Comparison of ENCODE assay signal across 1 cellular context in the genomic region with DNA sequence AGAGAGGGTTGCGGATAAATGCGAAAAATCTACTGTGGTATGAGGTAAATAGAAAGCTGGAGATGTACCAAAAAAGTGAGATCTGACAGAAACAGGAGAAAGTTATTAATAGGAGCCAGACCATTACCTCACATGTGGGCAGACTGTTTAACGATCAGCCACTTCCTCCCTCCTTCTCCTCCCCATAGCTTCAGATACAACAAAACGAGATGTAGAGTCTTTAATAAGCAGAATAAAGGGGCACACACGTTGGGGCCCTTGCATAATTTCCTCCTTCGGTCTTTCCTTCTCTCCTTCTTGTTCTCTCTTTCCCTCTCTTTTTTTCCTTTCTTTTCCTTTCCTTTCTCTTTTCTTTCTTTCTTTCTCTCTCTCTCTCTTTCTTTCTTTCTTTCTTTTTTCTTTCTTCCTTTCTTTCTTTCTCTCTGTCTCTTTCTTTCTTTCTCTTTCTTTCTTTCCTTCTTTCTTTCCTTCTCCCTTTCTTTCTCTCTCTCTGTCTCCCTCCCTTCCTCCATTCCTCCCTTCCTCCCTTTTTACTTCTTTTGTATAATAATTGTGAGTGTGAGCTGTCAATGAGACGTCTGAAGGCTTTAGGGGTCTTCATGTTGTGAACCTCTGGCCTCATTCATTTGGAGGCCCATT.
TF ChIP-seq lines count a peak whose summit lies in the region.

No MANE protein-coding gene starts in this region.

TF ChIP-seq in K562, 482 proteins besides CTCF, POLR2A, EP300 and RAD21 (continued from another document and continues in another):
- TF ChIP-seq POLR3G (IDR thresholded peaks at IDR 0.05; ENCODE audit: extremely low read depth, insufficient read length, insufficient replicate concordance): no peak
- no peak for TF ChIP-seq ZC3H4 (CRISPR knock-in tag; IDR thresholded peaks at IDR 0.05; ENCODE audit: borderline replicate concordance)
- TF ChIP-seq ZNF232 (CRISPR knock-in tag; IDR thresholded peaks at IDR 0.05): no peak
- TF ChIP-seq NCOR1 (IDR thresholded peaks at IDR 0.05): peak; percentile 12; the same call in 1 of the 2 replicates
- 0 out of 2 replicates have a peak, but pooled peaks have one; percentile 7 for TF ChIP-seq JUND (IDR thresholded peaks at IDR 0.05; ENCODE audit: borderline replicate concordance, low read depth, low read length)
- no peak for TF ChIP-seq JUND (tag; IDR thresholded peaks at IDR 0.05; ENCODE audit: borderline replicate concordance, low read depth, low read length)
- TF ChIP-seq HDAC3 (IDR thresholded peaks at IDR 0.05; ENCODE audit: borderline replicate concordance, partially characterized antibody): no peak
- TF ChIP-seq TAL1 (IDR thresholded peaks at IDR 0.05): no peak
- 0 out of 2 replicates have a peak, but pooled peaks have one; percentile 63 for TF ChIP-seq MEF2D (tag; conservative IDR thresholded peaks at IDR 0.05; ENCODE audit: low read depth)
- TF ChIP-seq, protein P1, sequence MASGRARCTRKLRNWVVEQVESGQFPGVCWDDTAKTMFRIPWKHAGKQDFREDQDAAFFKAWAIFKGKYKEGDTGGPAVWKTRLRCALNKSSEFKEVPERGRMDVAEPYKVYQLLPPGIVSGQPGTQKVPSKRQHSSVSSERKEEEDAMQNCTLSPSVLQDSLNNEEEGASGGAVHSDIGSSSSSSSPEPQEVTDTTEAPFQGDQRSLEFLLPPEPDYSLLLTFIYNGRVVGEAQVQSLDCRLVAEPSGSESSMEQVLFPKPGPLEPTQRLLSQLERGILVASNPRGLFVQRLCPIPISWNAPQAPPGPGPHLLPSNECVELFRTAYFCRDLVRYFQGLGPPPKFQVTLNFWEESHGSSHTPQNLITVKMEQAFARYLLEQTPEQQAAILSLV (tag; IDR thresholded peaks at IDR 0.05): no peak
- peak; percentile 70; the same call in 1 of the 2 replicates for TF ChIP-seq SMAD4 (CRISPR knock-in tag; conservative IDR thresholded peaks at IDR 0.05)
- no peak for TF ChIP-seq ETS2 (tag; IDR thresholded peaks at IDR 0.05; ENCODE audit: borderline replicate concordance, poor library complexity, severe bottlenecking)
- no peak for TF ChIP-seq EWSR1 (IDR thresholded peaks at IDR 0.05; ENCODE audit: borderline replicate concordance, low read depth, partially characterized antibody)
- TF ChIP-seq ZNF23 (CRISPR knock-in tag; IDR thresholded peaks at IDR 0.05): no peak
- 0 out of 2 replicates have a peak, but pooled peaks have one; percentile 40 for TF ChIP-seq TOE1 (IDR thresholded peaks at IDR 0.05; ENCODE audit: borderline replicate concordance)
- no peak for TF ChIP-seq TOE1 (CRISPR knock-in tag; IDR thresholded peaks at IDR 0.05; ENCODE audit: borderline replicate concordance, low read depth)
- no peak for TF ChIP-seq ARHGAP35 (IDR thresholded peaks at IDR 0.05; ENCODE audit: partially characterized antibody)
- TF ChIP-seq MEF2A (IDR thresholded peaks at IDR 0.05; ENCODE audit: control insufficient read depth, low read depth, low read length): peak; percentile 63; the same call in 1 of the 2 replicates
- TF ChIP-seq, protein P2, sequence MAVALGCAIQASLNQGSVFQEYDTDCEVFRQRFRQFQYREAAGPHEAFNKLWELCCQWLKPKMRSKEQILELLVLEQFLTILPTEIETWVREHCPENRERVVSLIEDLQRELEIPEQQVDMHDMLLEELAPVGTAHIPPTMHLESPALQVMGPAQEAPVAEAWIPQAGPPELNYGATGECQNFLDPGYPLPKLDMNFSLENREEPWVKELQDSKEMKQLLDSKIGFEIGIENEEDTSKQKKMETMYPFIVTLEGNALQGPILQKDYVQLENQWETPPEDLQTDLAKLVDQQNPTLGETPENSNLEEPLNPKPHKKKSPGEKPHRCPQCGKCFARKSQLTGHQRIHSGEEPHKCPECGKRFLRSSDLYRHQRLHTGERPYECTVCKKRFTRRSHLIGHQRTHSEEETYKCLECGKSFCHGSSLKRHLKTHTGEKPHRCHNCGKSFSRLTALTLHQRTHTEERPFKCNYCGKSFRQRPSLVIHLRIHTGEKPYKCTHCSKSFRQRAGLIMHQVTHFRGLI (CRISPR knock-in tag; IDR thresholded peaks at IDR 0.05): no peak
- TF ChIP-seq CHD1 (IDR thresholded peaks at IDR 0.05; ENCODE audit: low read length): no peak
- TF ChIP-seq SRSF3 (IDR thresholded peaks at IDR 0.05; ENCODE audit: insufficient read depth, low read length): no peak
- TF ChIP-seq TRIM24 (IDR thresholded peaks at IDR 0.05): peak; percentile 49 to 50; a peak in 1 of 4 replicates
- TF ChIP-seq RBFOX2 (IDR thresholded peaks at IDR 0.05; ENCODE audit: low read depth, low read length): no peak
- TF ChIP-seq, protein P3, sequence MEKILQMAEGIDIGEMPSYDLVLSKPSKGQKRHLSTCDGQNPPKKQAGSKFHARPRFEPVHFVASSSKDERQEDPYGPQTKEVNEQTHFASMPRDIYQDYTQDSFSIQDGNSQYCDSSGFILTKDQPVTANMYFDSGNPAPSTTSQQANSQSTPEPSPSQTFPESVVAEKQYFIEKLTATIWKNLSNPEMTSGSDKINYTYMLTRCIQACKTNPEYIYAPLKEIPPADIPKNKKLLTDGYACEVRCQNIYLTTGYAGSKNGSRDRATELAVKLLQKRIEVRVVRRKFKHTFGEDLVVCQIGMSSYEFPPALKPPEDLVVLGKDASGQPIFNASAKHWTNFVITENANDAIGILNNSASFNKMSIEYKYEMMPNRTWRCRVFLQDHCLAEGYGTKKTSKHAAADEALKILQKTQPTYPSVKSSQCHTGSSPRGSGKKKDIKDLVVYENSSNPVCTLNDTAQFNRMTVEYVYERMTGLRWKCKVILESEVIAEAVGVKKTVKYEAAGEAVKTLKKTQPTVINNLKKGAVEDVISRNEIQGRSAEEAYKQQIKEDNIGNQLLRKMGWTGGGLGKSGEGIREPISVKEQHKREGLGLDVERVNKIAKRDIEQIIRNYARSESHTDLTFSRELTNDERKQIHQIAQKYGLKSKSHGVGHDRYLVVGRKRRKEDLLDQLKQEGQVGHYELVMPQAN (IDR thresholded peaks at IDR 0.05; ENCODE audit: borderline replicate concordance): no peak
- TF ChIP-seq ZNF75A (CRISPR knock-in tag; IDR thresholded peaks at IDR 0.05): no peak
- no peak for TF ChIP-seq KDM1A (IDR thresholded peaks at IDR 0.05)
- TF ChIP-seq, protein P4, sequence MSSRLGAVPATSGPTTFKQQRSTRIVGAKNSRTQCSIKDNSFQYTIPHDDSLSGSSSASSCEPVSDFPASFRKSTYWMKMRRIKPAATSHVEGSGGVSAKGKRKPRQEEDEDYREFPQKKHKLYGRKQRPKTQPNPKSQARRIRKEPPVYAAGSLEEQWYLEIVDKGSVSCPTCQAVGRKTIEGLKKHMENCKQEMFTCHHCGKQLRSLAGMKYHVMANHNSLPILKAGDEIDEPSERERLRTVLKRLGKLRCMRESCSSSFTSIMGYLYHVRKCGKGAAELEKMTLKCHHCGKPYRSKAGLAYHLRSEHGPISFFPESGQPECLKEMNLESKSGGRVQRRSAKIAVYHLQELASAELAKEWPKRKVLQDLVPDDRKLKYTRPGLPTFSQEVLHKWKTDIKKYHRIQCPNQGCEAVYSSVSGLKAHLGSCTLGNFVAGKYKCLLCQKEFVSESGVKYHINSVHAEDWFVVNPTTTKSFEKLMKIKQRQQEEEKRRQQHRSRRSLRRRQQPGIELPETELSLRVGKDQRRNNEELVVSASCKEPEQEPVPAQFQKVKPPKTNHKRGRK (tag; IDR thresholded peaks at IDR 0.05): peak; percentile 98
- no peak for TF ChIP-seq ZNF253 (CRISPR knock-in tag; conservative IDR thresholded peaks at IDR 0.05)
- no peak for TF ChIP-seq SMC3 (conservative IDR thresholded peaks at IDR 0.05; ENCODE audit: insufficient read depth, low read depth, low read length)
- TF ChIP-seq, protein P5, sequence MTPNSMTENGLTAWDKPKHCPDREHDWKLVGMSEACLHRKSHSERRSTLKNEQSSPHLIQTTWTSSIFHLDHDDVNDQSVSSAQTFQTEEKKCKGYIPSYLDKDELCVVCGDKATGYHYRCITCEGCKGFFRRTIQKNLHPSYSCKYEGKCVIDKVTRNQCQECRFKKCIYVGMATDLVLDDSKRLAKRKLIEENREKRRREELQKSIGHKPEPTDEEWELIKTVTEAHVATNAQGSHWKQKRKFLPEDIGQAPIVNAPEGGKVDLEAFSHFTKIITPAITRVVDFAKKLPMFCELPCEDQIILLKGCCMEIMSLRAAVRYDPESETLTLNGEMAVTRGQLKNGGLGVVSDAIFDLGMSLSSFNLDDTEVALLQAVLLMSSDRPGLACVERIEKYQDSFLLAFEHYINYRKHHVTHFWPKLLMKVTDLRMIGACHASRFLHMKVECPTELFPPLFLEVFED (CRISPR knock-in tag; conservative IDR thresholded peaks at IDR 0.05): 0 out of 2 replicates have a peak, but pooled peaks have one; percentile 54
- peak; percentile 35; the same call in 1 of the 2 replicates for TF ChIP-seq CC2D1A (IDR thresholded peaks at IDR 0.05)
- TF ChIP-seq, protein P6, sequence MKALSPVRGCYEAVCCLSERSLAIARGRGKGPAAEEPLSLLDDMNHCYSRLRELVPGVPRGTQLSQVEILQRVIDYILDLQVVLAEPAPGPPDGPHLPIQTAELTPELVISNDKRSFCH (CRISPR knock-in tag; IDR thresholded peaks at IDR 0.05): no peak
- TF ChIP-seq, protein P6 (tag; IDR thresholded peaks at IDR 0.05): no peak
- TF ChIP-seq GABPA (tag; conservative IDR thresholded peaks at IDR 0.05; ENCODE audit: low read depth): no peak
- TF ChIP-seq ZNF212 (CRISPR knock-in tag; IDR thresholded peaks at IDR 0.05): no peak
- no peak for TF ChIP-seq ELF4 (CRISPR knock-in tag; IDR thresholded peaks at IDR 0.05)
- TF ChIP-seq ZFPM2 (CRISPR knock-in tag; IDR thresholded peaks at IDR 0.05): no peak
- no peak for TF ChIP-seq DMBX1 (CRISPR knock-in tag; IDR thresholded peaks at IDR 0.05; ENCODE audit: borderline replicate concordance)
- TF ChIP-seq NR3C1 (CRISPR knock-in tag; IDR thresholded peaks at IDR 0.05): no peak
- 0 out of 2 replicates have a peak, but pooled peaks have one; percentile 27 for TF ChIP-seq NBN (IDR thresholded peaks at IDR 0.05; ENCODE audit: low read depth)
- no peak for TF ChIP-seq SUPT5H (IDR thresholded peaks at IDR 0.05)
- no peak for TF ChIP-seq ZNF12 (CRISPR knock-in tag; IDR thresholded peaks at IDR 0.05)
- no peak for TF ChIP-seq YBX1 (IDR thresholded peaks at IDR 0.05)
- TF ChIP-seq ZNF76 (CRISPR knock-in tag; IDR thresholded peaks at IDR 0.05; ENCODE audit: borderline replicate concordance): no peak
- TF ChIP-seq HEY1 (CRISPR knock-in tag; IDR thresholded peaks at IDR 0.05; ENCODE audit: borderline replicate concordance): no peak
- no peak for TF ChIP-seq ZNF408 (CRISPR knock-in tag; IDR thresholded peaks at IDR 0.05; ENCODE audit: low read depth)
- TF ChIP-seq PRPF4 (IDR thresholded peaks at IDR 0.05; ENCODE audit: insufficient read depth, low read depth, low read length, poor library complexity, severe bottlenecking): no peak
- TF ChIP-seq POLR2G (IDR thresholded peaks at IDR 0.05; ENCODE audit: low read depth, low read length): no peak
- TF ChIP-seq, protein P7, sequence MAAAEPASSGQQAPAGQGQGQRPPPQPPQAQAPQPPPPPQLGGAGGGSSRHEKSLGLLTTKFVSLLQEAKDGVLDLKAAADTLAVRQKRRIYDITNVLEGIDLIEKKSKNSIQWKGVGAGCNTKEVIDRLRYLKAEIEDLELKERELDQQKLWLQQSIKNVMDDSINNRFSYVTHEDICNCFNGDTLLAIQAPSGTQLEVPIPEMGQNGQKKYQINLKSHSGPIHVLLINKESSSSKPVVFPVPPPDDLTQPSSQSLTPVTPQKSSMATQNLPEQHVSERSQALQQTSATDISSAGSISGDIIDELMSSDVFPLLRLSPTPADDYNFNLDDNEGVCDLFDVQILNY (CRISPR knock-in tag; IDR thresholded peaks at IDR 0.05): no peak
- TF ChIP-seq LARP7 (IDR thresholded peaks at IDR 0.05): 0 out of 2 replicates have a peak, but pooled peaks have one; percentile 85
- TF ChIP-seq SP1 (CRISPR knock-in tag; IDR thresholded peaks at IDR 0.05): no peak
- TF ChIP-seq, protein P8, sequence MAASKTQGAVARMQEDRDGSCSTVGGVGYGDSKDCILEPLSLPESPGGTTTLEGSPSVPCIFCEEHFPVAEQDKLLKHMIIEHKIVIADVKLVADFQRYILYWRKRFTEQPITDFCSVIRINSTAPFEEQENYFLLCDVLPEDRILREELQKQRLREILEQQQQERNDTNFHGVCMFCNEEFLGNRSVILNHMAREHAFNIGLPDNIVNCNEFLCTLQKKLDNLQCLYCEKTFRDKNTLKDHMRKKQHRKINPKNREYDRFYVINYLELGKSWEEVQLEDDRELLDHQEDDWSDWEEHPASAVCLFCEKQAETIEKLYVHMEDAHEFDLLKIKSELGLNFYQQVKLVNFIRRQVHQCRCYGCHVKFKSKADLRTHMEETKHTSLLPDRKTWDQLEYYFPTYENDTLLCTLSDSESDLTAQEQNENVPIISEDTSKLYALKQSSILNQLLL (CRISPR knock-in tag; IDR thresholded peaks at IDR 0.05; ENCODE audit: borderline replicate concordance): no peak
- no peak for TF ChIP-seq KHSRP (IDR thresholded peaks at IDR 0.05)
- TF ChIP-seq, protein P9, sequence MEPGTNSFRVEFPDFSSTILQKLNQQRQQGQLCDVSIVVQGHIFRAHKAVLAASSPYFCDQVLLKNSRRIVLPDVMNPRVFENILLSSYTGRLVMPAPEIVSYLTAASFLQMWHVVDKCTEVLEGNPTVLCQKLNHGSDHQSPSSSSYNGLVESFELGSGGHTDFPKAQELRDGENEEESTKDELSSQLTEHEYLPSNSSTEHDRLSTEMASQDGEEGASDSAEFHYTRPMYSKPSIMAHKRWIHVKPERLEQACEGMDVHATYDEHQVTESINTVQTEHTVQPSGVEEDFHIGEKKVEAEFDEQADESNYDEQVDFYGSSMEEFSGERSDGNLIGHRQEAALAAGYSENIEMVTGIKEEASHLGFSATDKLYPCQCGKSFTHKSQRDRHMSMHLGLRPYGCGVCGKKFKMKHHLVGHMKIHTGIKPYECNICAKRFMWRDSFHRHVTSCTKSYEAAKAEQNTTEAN (CRISPR knock-in tag; IDR thresholded peaks at IDR 0.05): no peak
- TF ChIP-seq ZFX (CRISPR knock-in tag; IDR thresholded peaks at IDR 0.05): no peak
- no peak for TF ChIP-seq JUN (IDR thresholded peaks at IDR 0.05; ENCODE audit: borderline replicate concordance, low read depth, low read length)
- TF ChIP-seq JUN (CRISPR knock-in tag; IDR thresholded peaks at IDR 0.05; ENCODE audit: borderline replicate concordance): no peak
- TF ChIP-seq SIN3B (IDR thresholded peaks at IDR 0.05; ENCODE audit: low read depth): no peak
- TF ChIP-seq ZNF584 (CRISPR knock-in tag; IDR thresholded peaks at IDR 0.05; ENCODE audit: low read depth): no peak
- no peak for TF ChIP-seq ZNF561 (CRISPR knock-in tag; conservative IDR thresholded peaks at IDR 0.05)
- peak; percentile 38; the same call in 1 of the 2 replicates for TF ChIP-seq DPF2 (IDR thresholded peaks at IDR 0.05)
- no peak for TF ChIP-seq ZNF41 (CRISPR knock-in tag; conservative IDR thresholded peaks at IDR 0.05)
- TF ChIP-seq ZNF699 (CRISPR knock-in tag; IDR thresholded peaks at IDR 0.05; ENCODE audit: insufficient replicate concordance): no peak
